ENCODE assay signal across 17 cellular contexts in the genomic region with DNA sequence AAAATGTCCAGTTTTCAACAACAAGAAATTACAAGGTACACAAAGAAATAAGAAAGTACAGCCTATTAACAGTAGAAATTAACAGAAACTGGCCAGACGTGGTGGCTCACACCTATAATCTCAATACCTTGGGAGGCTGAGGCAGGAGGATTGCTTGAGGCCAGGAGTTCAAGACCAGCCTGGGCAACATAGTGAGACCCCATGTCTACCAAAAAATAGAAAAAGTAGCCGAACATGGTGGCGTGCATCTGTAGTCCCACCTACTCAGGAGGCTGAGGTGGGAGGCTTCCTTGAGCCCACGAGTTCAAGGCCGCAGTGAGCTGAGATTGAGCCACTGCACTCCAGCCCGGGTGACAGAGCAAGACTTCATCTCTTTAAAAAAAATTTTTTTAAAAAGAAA. TPM values are rescaled to one million over a fixed set of nuclear protein-coding genes. Genes with fewer than 3 reads are reported as not detected.
DNase-seq lines count a peak whose midpoint lies in the region; ATAC-seq and TF ChIP-seq lines count a peak whose summit lies in the region.
"Had no signal": no experiment of that assay in that cellular context is flagged by ENCODE, and none has a peak within 500 bp of the region (broad histone marks: within the 10 kb centered on the region; RNA-seq: fewer than 3 reads in every experiment).

No MANE protein-coding gene starts in this region.

- peaks cover 3% of the 10 kb centered on the region for H3K36me3 Mint-ChIP-seq in activated CD4-positive, alpha-beta T cell treated with anti-CD3 and anti-CD28 coated beads, Interleukin-2, amount 10 ng/mL, durations not matched to agents 24 days and 14 days (ENCODE audit: low read depth)
- peaks cover 14% of the 10 kb centered on the region for H3K36me3 Mint-ChIP-seq in natural killer cell treated with Interleukin-12 subunit alpha and Interleukin-12 subunit beta and Interleukin-15 and Interleukin-18, amount 100 ng/mL, for 72 hours
- peaks cover 20% of the 10 kb centered on the region for H3K36me3 Mint-ChIP-seq in natural killer cell
- peaks cover 7% of the 10 kb centered on the region for H3K36me3 Mint-ChIP-seq in activated T-helper 2 cell treated with anti-CD3 and anti-CD28 coated beads, Interferon-gamma antibody, Interleukin-2, Interleukin-4, amounts not matched to agents 10 μg/mL and 5 μg/mL and 100 μg/mL, durations not matched to agents 14 hours and 24 hours and 36 hours (ENCODE audit: low read depth)
- H3K36me3 Mint-ChIP-seq: CD4-positive, CD25-positive, alpha-beta regulatory T cell had no signal

- intact Hi-C loops in activated CD4-positive, alpha-beta T cell treated with anti-CD3 and anti-CD28 coated beads, Interleukin-2, amount 10 ng/mL, durations not matched to agents 24 days and 14 days (cut with micrococcal nuclease), result loop anchor here (5.0 kb wide), 1 partner anchor 109 kb away; no protein-coding TSS in a partner anchor
- intact Hi-C loops in natural killer cell (cut with micrococcal nuclease) (no loop called here), head of caudate nucleus (cut with DNase I) (no loop called here)
- intact Hi-C loops in activated T-helper 2 cell treated with anti-CD3 and anti-CD28 coated beads, Interferon-gamma antibody, Interleukin-2, Interleukin-4, amounts not matched to agents 10 μg/mL and 5 μg/mL and 100 μg/mL, durations not matched to agents 14 hours and 24 hours and 36 hours (cut with micrococcal nuclease), result no loop called here

- H3K4me1 Mint-ChIP-seq in activated CD4-positive, alpha-beta T cell treated with anti-CD3 and anti-CD28 coated beads, Interleukin-2, amount 10 ng/mL, durations not matched to agents 24 days and 14 days, result peaks cover 28% of the 10 kb centered on the region
- peaks cover 28 to 39% of the 10 kb centered on the region in 2 donors for H3K4me1 Mint-ChIP-seq in natural killer cell treated with Interleukin-12 subunit alpha and Interleukin-12 subunit beta and Interleukin-15 and Interleukin-18, amount 100 ng/mL, for 72 hours (ENCODE audit: low read depth in 2 of 2)
- peaks cover 27 to 30% of the 10 kb centered on the region in 2 donors for H3K4me1 Mint-ChIP-seq in natural killer cell
- H3K4me1 Mint-ChIP-seq in activated T-helper 2 cell treated with anti-CD3 and anti-CD28 coated beads, Interferon-gamma antibody, Interleukin-2, Interleukin-4, amounts not matched to agents 10 μg/mL and 5 μg/mL and 100 μg/mL, durations not matched to agents 14 hours and 24 hours and 36 hours (ENCODE audit: low read depth), result peaks cover 24% of the 10 kb centered on the region

- H3K27me3 Mint-ChIP-seq in activated CD4-positive, alpha-beta T cell treated with anti-CD3 and anti-CD28 coated beads, Interleukin-2, amount 10 ng/mL, durations not matched to agents 24 days and 14 days, result peaks cover 76% of the 10 kb centered on the region
- H3K27me3 Mint-ChIP-seq in natural killer cell treated with Interleukin-12 subunit alpha and Interleukin-12 subunit beta and Interleukin-15 and Interleukin-18, amount 100 ng/mL, for 72 hours, result peaks cover 38 to 71% of the 10 kb centered on the region in 2 donors
- peaks cover 40 to 69% of the 10 kb centered on the region in 2 donors for H3K27me3 Mint-ChIP-seq in natural killer cell (ENCODE audit: low read depth in 2 of 2)
- H3K27me3 Mint-ChIP-seq in activated T-helper 2 cell treated with anti-CD3 and anti-CD28 coated beads, Interferon-gamma antibody, Interleukin-2, Interleukin-4, amounts not matched to agents 10 μg/mL and 5 μg/mL and 100 μg/mL, durations not matched to agents 14 hours and 24 hours and 36 hours (ENCODE audit: low read depth), result peaks cover 61% of the 10 kb centered on the region

- H3K4me3 Mint-ChIP-seq in activated CD4-positive, alpha-beta T cell treated with anti-CD3 and anti-CD28 coated beads, Interleukin-2, amount 10 ng/mL, durations not matched to agents 24 days and 14 days, result peak overlapping the region; percentile 65
- H3K4me3 Mint-ChIP-seq in natural killer cell treated with Interleukin-12 subunit alpha and Interleukin-12 subunit beta and Interleukin-15 and Interleukin-18, amount 100 ng/mL, for 72 hours, result peak overlapping the region; percentile 54
- no peak overlapping the region for H3K4me3 Mint-ChIP-seq in natural killer cell
- H3K4me3 Mint-ChIP-seq in activated T-helper 2 cell treated with anti-CD3 and anti-CD28 coated beads, Interferon-gamma antibody, Interleukin-2, Interleukin-4, amounts not matched to agents 10 μg/mL and 5 μg/mL and 100 μg/mL, durations not matched to agents 14 hours and 24 hours and 36 hours (ENCODE audit: low read depth), result peak overlapping the region; percentile 31

- H3K9me3 Mint-ChIP-seq in activated CD4-positive, alpha-beta T cell treated with anti-CD3 and anti-CD28 coated beads, Interleukin-2, amount 10 ng/mL, durations not matched to agents 24 days and 14 days, result no peaks in the 10 kb centered on the region
- no peaks in the 10 kb centered on the region for H3K9me3 Mint-ChIP-seq in natural killer cell treated with Interleukin-12 subunit alpha and Interleukin-12 subunit beta and Interleukin-15 and Interleukin-18, amount 100 ng/mL, for 72 hours
- H3K9me3 Mint-ChIP-seq in natural killer cell, result no peaks in the 10 kb centered on the region
- H3K9me3 Mint-ChIP-seq in activated T-helper 2 cell treated with anti-CD3 and anti-CD28 coated beads, Interferon-gamma antibody, Interleukin-2, Interleukin-4, amounts not matched to agents 10 μg/mL and 5 μg/mL and 100 μg/mL, durations not matched to agents 14 hours and 24 hours and 36 hours, result peaks cover 7% of the 10 kb centered on the region

- ATAC-seq in natural killer cell treated with Interleukin-12 subunit alpha and Interleukin-12 subunit beta and Interleukin-15 and Interleukin-18, amount 100 ng/mL, for 72 hours, result no peak
- no peak for ATAC-seq in natural killer cell
- no peak for ATAC-seq in HG02970 (IDR thresholded peaks at IDR 0.05; ENCODE audit: low FRiP score, unreplicated experiment)

- H3K27ac Mint-ChIP-seq in activated CD4-positive, alpha-beta T cell treated with anti-CD3 and anti-CD28 coated beads, Interleukin-2, amount 10 ng/mL, durations not matched to agents 24 days and 14 days, result no peak overlapping the region
- H3K27ac Mint-ChIP-seq in natural killer cell treated with Interleukin-12 subunit alpha and Interleukin-12 subunit beta and Interleukin-15 and Interleukin-18, amount 100 ng/mL, for 72 hours, result peak overlapping the region in 1 of 2 donors; percentile 29
- no peak overlapping the region for H3K27ac Mint-ChIP-seq in natural killer cell
- no peak overlapping the region for H3K27ac Mint-ChIP-seq in activated T-helper 2 cell treated with anti-CD3 and anti-CD28 coated beads, Interferon-gamma antibody, Interleukin-2, Interleukin-4, amounts not matched to agents 10 μg/mL and 5 μg/mL and 100 μg/mL, durations not matched to agents 14 hours and 24 hours and 36 hours

- no peak for DNase-seq in activated CD4-positive, alpha-beta T cell treated with anti-CD3 and anti-CD28 coated beads, Interleukin-2, amount 10 ng/mL, durations not matched to agents 24 days and 14 days
- DNase-seq in activated CD4-positive, alpha-beta T cell treated with anti-CD3 and anti-CD28 coated beads, Interleukin-2, amount 50 U/mL, for 48 hours, result no peak
- no peak for DNase-seq in natural killer cell treated with Interleukin-12 subunit alpha and Interleukin-12 subunit beta and Interleukin-15 and Interleukin-18, amount 100 ng/mL, for 72 hours (ENCODE audit: low spot score)
- DNase-seq in natural killer cell (no peak), head of caudate nucleus (no peak), NCI-H146 treated with DMSO at 0.1 percent for 48 hours (lab: John Stamatoyannopoulos, UW; ENCODE audit: unreplicated experiment) (no peak)
- DNase-seq in activated T-helper 2 cell treated with anti-CD3 and anti-CD28 coated beads, Interferon-gamma antibody, Interleukin-2, Interleukin-4, amounts not matched to agents 10 μg/mL and 5 μg/mL and 100 μg/mL, durations not matched to agents 14 hours and 24 hours and 36 hours (ENCODE audit: low spot score), result no peak
- DNase-seq: 8988T; Caco-2; CD4-positive, CD25-positive, alpha-beta regulatory T cell; GM23248; HCEC 1CT; NCI-H1105; NCI-H1694; NCI-H2081 treated with DMSO at 0.1 percent for 48 hours; Right ventricle myocardium superior had no signal

- no peak for TF ChIP-seq CTCF in natural killer cell (IDR thresholded peaks at IDR 0.05)

RNA-seq across cellular contexts. Expression of gene FSD1L, which starts 41.5 kb away (rescaled TPM):
- 4.4 and 4.8 TPM in 2 replicates for total RNA-seq in activated CD4-positive, alpha-beta T cell treated with anti-CD3 and anti-CD28 coated beads, Interleukin-2, amount 10 ng/mL, durations not matched to agents 24 days and 14 days
- 1 to 10 TPM; 2.3 to 3.9 TPM for total RNA-seq in natural killer cell treated with Interleukin-12 subunit alpha and Interleukin-12 subunit beta and Interleukin-15 and Interleukin-18, amount 100 ng/mL, for 72 hours
- 1 to 10 TPM; 2.0 to 4.2 (median 2.1) TPM for total RNA-seq in natural killer cell
- total RNA-seq in activated T-helper 2 cell treated with anti-CD3 and anti-CD28 coated beads, Interferon-gamma antibody, Interleukin-2, Interleukin-4, amounts not matched to agents 10 μg/mL and 5 μg/mL and 100 μg/mL, durations not matched to agents 14 hours and 24 hours and 36 hours, result 3.2 and 3.7 TPM in 2 replicates
